ENCODE assay signal across 15 cellular contexts in the genomic region with DNA sequence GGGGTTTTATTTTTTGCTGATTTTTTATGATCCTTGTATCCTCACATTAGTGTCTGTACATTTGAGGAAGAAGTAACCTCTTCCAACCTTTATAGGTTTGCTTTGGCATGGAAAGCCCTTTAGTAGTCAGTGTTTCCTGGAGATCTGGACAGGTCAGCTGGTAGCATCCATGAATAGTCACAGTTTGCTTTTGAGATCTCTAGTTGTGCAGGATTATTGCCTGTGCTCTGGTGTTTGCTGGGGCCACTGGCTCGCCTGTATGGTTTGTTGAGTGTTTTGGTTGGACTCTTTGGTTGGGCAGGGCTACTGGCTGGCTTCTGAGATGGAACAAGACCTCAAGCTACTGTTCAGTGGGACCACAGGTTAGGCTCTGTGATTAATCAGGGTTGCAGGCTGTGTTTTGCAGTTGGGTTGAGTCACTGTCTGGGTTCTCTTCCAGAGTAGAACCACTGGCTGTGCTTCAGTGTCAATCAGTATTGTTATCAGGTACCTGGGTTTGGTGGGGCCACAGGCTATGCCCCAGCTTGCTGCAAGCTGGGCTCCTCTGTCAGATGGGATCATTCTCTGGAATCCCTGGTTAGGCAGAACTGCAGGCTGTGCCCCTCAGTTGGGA. TPM values are rescaled to one million over a fixed set of nuclear protein-coding genes. Genes with fewer than 3 reads are reported as not detected.
DNase-seq lines count a peak whose midpoint lies in the region; ATAC-seq, FAIRE-seq and TF ChIP-seq lines count a peak whose summit lies in the region.
"Had no signal": no experiment of that assay in that cellular context is flagged by ENCODE, and none has a peak within 500 bp of the region (broad histone marks: within the 10 kb centered on the region; RNA-seq: fewer than 3 reads in every experiment).

No MANE protein-coding gene starts in this region.

- POLR2A ChIA-PET in activated CD4-positive, alpha-beta memory T cell treated with anti-CD3 and anti-CD28 coated beads, Interleukin-2, amount 10 ng/mL, durations not matched to agents 7 days and 5 days (lab: Charles Lee): interaction anchor here (0.7 to 4.5 kb wide), 10 partner anchors 11 to 367 kb away, joined by 3 to 35 read pairs (median 4); a partner anchor contains a TSS

- CTCF ChIA-PET in activated CD4-positive, alpha-beta memory T cell treated with anti-CD3 and anti-CD28 coated beads, Interleukin-2, amount 10 ng/mL, durations not matched to agents 7 days and 5 days (lab: Charles Lee): interaction anchor here (0.6 to 1.6 kb wide), 2 partner anchors 20 to 26 kb away, joined by 3 to 5 read pairs; a partner anchor contains a TSS

- no peak overlapping the region for H3K4me3 Mint-ChIP-seq in activated T-cell treated with anti-CD3 and anti-CD28 coated beads, Interleukin-2, amount 50 U/mL, for 4 hours
- H3K4me3 Mint-ChIP-seq in activated CD4-positive, alpha-beta memory T cell treated with anti-CD3 and anti-CD28 coated beads, Interleukin-2, amount 10 ng/mL, durations not matched to agents 7 days and 5 days: no peak overlapping the region
- no peak overlapping the region for H3K4me3 Mint-ChIP-seq in stimulated activated memory B cell treated with anti-CD40 and anti-IgM and Interleukin-4, amounts not matched to agents 10 μg/mL and 1 μg/mL and 100 μg/mL, for 72 hours
- H3K4me3 Mint-ChIP-seq: neural progenitor cell had no signal

- H3K4me1 Mint-ChIP-seq in activated T-cell treated with anti-CD3 and anti-CD28 coated beads, Interleukin-2, amount 50 U/mL, for 4 hours (ENCODE audit: low read depth): peaks cover 79% of the 10 kb centered on the region
- peaks cover 80% of the 10 kb centered on the region for H3K4me1 Mint-ChIP-seq in activated CD4-positive, alpha-beta memory T cell treated with anti-CD3 and anti-CD28 coated beads, Interleukin-2, amount 10 ng/mL, durations not matched to agents 7 days and 5 days
- peaks cover 70% of the 10 kb centered on the region for H3K4me1 Mint-ChIP-seq in stimulated activated memory B cell treated with anti-CD40 and anti-IgM and Interleukin-4, amounts not matched to agents 10 μg/mL and 1 μg/mL and 100 μg/mL, for 72 hours

- peaks cover 42% of the 10 kb centered on the region for H3K9me3 Mint-ChIP-seq in activated T-cell treated with anti-CD3 and anti-CD28 coated beads, Interleukin-2, amount 50 U/mL, for 4 hours
- peaks cover 37% of the 10 kb centered on the region for H3K9me3 Mint-ChIP-seq in activated CD4-positive, alpha-beta memory T cell treated with anti-CD3 and anti-CD28 coated beads, Interleukin-2, amount 10 ng/mL, durations not matched to agents 7 days and 5 days
- H3K9me3 Mint-ChIP-seq in stimulated activated memory B cell treated with anti-CD40 and anti-IgM and Interleukin-4, amounts not matched to agents 10 μg/mL and 1 μg/mL and 100 μg/mL, for 72 hours: peaks cover 28% of the 10 kb centered on the region

- H3K36me3 Mint-ChIP-seq in activated T-cell treated with anti-CD3 and anti-CD28 coated beads, Interleukin-2, amount 50 U/mL, for 4 hours (ENCODE audit: insufficient read depth): peaks cover 60% of the 10 kb centered on the region
- H3K36me3 Mint-ChIP-seq in activated CD4-positive, alpha-beta memory T cell treated with anti-CD3 and anti-CD28 coated beads, Interleukin-2, amount 10 ng/mL, durations not matched to agents 7 days and 5 days (ENCODE audit: low read depth): peaks cover 86% of the 10 kb centered on the region
- peaks cover 71% of the 10 kb centered on the region for H3K36me3 Mint-ChIP-seq in stimulated activated memory B cell treated with anti-CD40 and anti-IgM and Interleukin-4, amounts not matched to agents 10 μg/mL and 1 μg/mL and 100 μg/mL, for 72 hours
- H3K36me3 Mint-ChIP-seq: neural progenitor cell had no signal

- TF ChIP-seq CTCF in fibroblast of mammary gland (conservative IDR thresholded peaks at IDR 0.05; ENCODE audit: control insufficient read depth, insufficient read depth, low read depth, low read length) (no peak), D721Med (IDR thresholded peaks at IDR 0.05; ENCODE audit: insufficient read depth, missing control alignments) (no peak)

- no peak for DNase-seq in activated T-cell treated with anti-CD3 and anti-CD28 coated beads, Interleukin-2, amount 50 U/mL, for 4 hours
- DNase-seq in activated T-cell treated with anti-CD3 and anti-CD28 coated beads for 4 hours (no peak), fibroblast of mammary gland (ENCODE audit: low read depth) (peak; percentile 38), D721Med (ENCODE audit: insufficient read length, low spot score) (no peak)
- DNase-seq in activated CD4-positive, alpha-beta memory T cell treated with anti-CD3 and anti-CD28 coated beads, Interleukin-2, amount 10 ng/mL, durations not matched to agents 7 days and 5 days: no peak
- DNase-seq: body of pancreas, lower lobe of right lung, NCI-H146, NCI-H446, stomach had no signal

- no peak overlapping the region for H3K4me3 ChIP-seq in fibroblast of mammary gland (ENCODE audit: control insufficient read depth, low read depth, low read length)
- H3K4me3 ChIP-seq: body of pancreas, lower lobe of right lung, neural progenitor cell, stomach, vagina had no signal

- H3K27me3 Mint-ChIP-seq in activated T-cell treated with anti-CD3 and anti-CD28 coated beads, Interleukin-2, amount 50 U/mL, for 4 hours (ENCODE audit: low read depth): no peaks in the 10 kb centered on the region
- no peaks in the 10 kb centered on the region for H3K27me3 Mint-ChIP-seq in activated CD4-positive, alpha-beta memory T cell treated with anti-CD3 and anti-CD28 coated beads, Interleukin-2, amount 10 ng/mL, durations not matched to agents 7 days and 5 days
- no peaks in the 10 kb centered on the region for H3K27me3 Mint-ChIP-seq in stimulated activated memory B cell treated with anti-CD40 and anti-IgM and Interleukin-4, amounts not matched to agents 10 μg/mL and 1 μg/mL and 100 μg/mL, for 72 hours

- FAIRE-seq in D721Med (lab: Jason Lieb, UNC): no peak

- peak overlapping the region; percentile 92 for H3K27ac Mint-ChIP-seq in activated CD4-positive, alpha-beta memory T cell treated with anti-CD3 and anti-CD28 coated beads, Interleukin-2, amount 10 ng/mL, durations not matched to agents 7 days and 5 days
- H3K27ac Mint-ChIP-seq in stimulated activated memory B cell treated with anti-CD40 and anti-IgM and Interleukin-4, amounts not matched to agents 10 μg/mL and 1 μg/mL and 100 μg/mL, for 72 hours: peak overlapping the region; percentile 85
- H3K27ac Mint-ChIP-seq: neural progenitor cell had no signal

- ATAC-seq in activated T-cell treated with anti-CD3 and anti-CD28 coated beads, Interleukin-2, amount 50 U/mL, for 4 hours: peak; percentile 42 to 54
- ATAC-seq in stimulated activated memory B cell treated with anti-CD40 and anti-IgM and Interleukin-4, amounts not matched to agents 10 μg/mL and 1 μg/mL and 100 μg/mL, for 72 hours: no peak
- no peak for ATAC-seq in HG02884 (IDR thresholded peaks at IDR 0.05; ENCODE audit: unreplicated experiment)
- no peak for ATAC-seq in GM21367 (IDR thresholded peaks at IDR 0.05; ENCODE audit: unreplicated experiment)
- ATAC-seq: body of pancreas had no signal

RNA-seq across cellular contexts. Expression of a gene that starts 20.0 kb away (rescaled TPM):
- 10 to 100 TPM; 24.1 to 30.3 (median 28.7) TPM for total RNA-seq in activated T-cell treated with anti-CD3 and anti-CD28 coated beads, Interleukin-2, amount 50 U/mL, for 4 hours
- 10 to 100 TPM; 85.2 to 88.0 TPM for total RNA-seq in activated CD4-positive, alpha-beta memory T cell treated with anti-CD3 and anti-CD28 coated beads, Interleukin-2, amount 10 ng/mL, durations not matched to agents 7 days and 5 days

Comparison
In these comparisons a context has a peak if more than half of its experiments do, and no peak if none do; other contexts are left out.
1. ATAC-seq: peak in activated T-cell treated with anti-CD3 and anti-CD28 coated beads, Interleukin-2, amount 50 U/mL, for 4 hours (2 of 2); none in stimulated activated memory B cell treated with anti-CD40 and anti-IgM and Interleukin-4, amounts not matched to agents 10 μg/mL and 1 μg/mL and 100 μg/mL, for 72 hours (single experiment), HG02884 (single experiment) and GM21367 (single experiment).